Comparison of ENCODE assay signal across 8 cellular contexts in genomic region chr3:141441381-141442365, GRCh38. TPM values are rescaled to one million over a fixed set of nuclear protein-coding genes. Genes with fewer than 3 reads are reported as not detected.
A peak's percentile ranks its signal among the peaks of the same experiment; 100 is the strongest.
DNase-seq lines count a peak whose midpoint lies in the region; ATAC-seq and TF ChIP-seq lines count a peak whose summit lies in the region.

No MANE protein-coding gene starts in this region.

- H3K9me3 ChIP-seq in BE2C: no peaks in the 10 kb centered on the region
- H3K9me3 ChIP-seq in OCI-LY1 (ENCODE audit: low read length): no peaks in the 10 kb centered on the region

- peaks cover 18% of the 10 kb centered on the region for H3K36me3 Mint-ChIP-seq in natural killer cell treated with Interleukin-12 subunit alpha and Interleukin-12 subunit beta and Interleukin-15 and Interleukin-18, amount 100 ng/mL, for 72 hours
- peaks cover 35% of the 10 kb centered on the region for H3K36me3 Mint-ChIP-seq in stimulated activated naive CD8-positive, alpha-beta T cell treated with anti-CD3 and anti-CD28 coated beads, Interleukin-15, Interleukin-2, amounts not matched to agents 100 ng/mL and 50 ng/mL, for 24 hours (ENCODE audit: low read depth)

- H3K4me1 ChIP-seq in BE2C (peaks cover 2% of the 10 kb centered on the region), OCI-LY1 (ENCODE audit: insufficient read depth, low read length, severe bottlenecking) (peaks cover 14% of the 10 kb centered on the region)

- no peaks in the 10 kb centered on the region for H4K20me1 ChIP-seq in OCI-LY1 (ENCODE audit: insufficient read depth, low read length)

- peak overlapping the region; percentile 52 for H3K27ac ChIP-seq in OCI-LY1 (ENCODE audit: low read depth, low read length, poor library complexity, severe bottlenecking)

- no peaks in the 10 kb centered on the region for H3F3A ChIP-seq in OCI-LY1 (ENCODE audit: insufficient read depth, low read length)

- no peaks in the 10 kb centered on the region for H3K9me2 ChIP-seq in OCI-LY1 (ENCODE audit: low read depth, low read length)

- H3K4me3 ChIP-seq in BE2C (ENCODE audit: low read depth, low read length) (no peak overlapping the region), OCI-LY1 (ENCODE audit: low read depth, low read length, poor library complexity, severe bottlenecking) (no peak overlapping the region), epithelial cell of proximal tubule (ENCODE audit: low read depth, low read length) (no peak overlapping the region)

- H3K79me2 ChIP-seq in OCI-LY1 (ENCODE audit: insufficient read depth, low read length): no peaks in the 10 kb centered on the region

- ATAC-seq in GM18873 (IDR thresholded peaks at IDR 0.05; ENCODE audit: low FRiP score, unreplicated experiment) (peak; percentile 89), HG03095 (IDR thresholded peaks at IDR 0.05; ENCODE audit: unreplicated experiment) (peak; percentile 94)
- ATAC-seq in natural killer cell treated with Interleukin-12 subunit alpha and Interleukin-12 subunit beta and Interleukin-15 and Interleukin-18, amount 100 ng/mL, for 72 hours: peak; percentile 98 to 99

- peak overlapping the region; percentile 49 to 62 for H3K27ac Mint-ChIP-seq in natural killer cell treated with Interleukin-12 subunit alpha and Interleukin-12 subunit beta and Interleukin-15 and Interleukin-18, amount 100 ng/mL, for 72 hours
- H3K27ac Mint-ChIP-seq in stimulated activated naive CD8-positive, alpha-beta T cell treated with anti-CD3 and anti-CD28 coated beads, Interleukin-15, Interleukin-2, amounts not matched to agents 100 ng/mL and 50 ng/mL, for 24 hours: peak overlapping the region; percentile 46

- H3K9me3 Mint-ChIP-seq in natural killer cell treated with Interleukin-12 subunit alpha and Interleukin-12 subunit beta and Interleukin-15 and Interleukin-18, amount 100 ng/mL, for 72 hours: no peaks in the 10 kb centered on the region
- no peaks in the 10 kb centered on the region for H3K9me3 Mint-ChIP-seq in stimulated activated naive CD8-positive, alpha-beta T cell treated with anti-CD3 and anti-CD28 coated beads, Interleukin-15, Interleukin-2, amounts not matched to agents 100 ng/mL and 50 ng/mL, for 24 hours

- H3K4me3 Mint-ChIP-seq in natural killer cell treated with Interleukin-12 subunit alpha and Interleukin-12 subunit beta and Interleukin-15 and Interleukin-18, amount 100 ng/mL, for 72 hours: peak overlapping the region; percentile 21
- no peak overlapping the region for H3K4me3 Mint-ChIP-seq in stimulated activated naive CD8-positive, alpha-beta T cell treated with anti-CD3 and anti-CD28 coated beads, Interleukin-15, Interleukin-2, amounts not matched to agents 100 ng/mL and 50 ng/mL, for 24 hours

- H3K27me3 ChIP-seq in BE2C: no peaks in the 10 kb centered on the region
- no peaks in the 10 kb centered on the region for H3K27me3 ChIP-seq in OCI-LY1 (ENCODE audit: insufficient read depth, low read length)

- peaks cover 14 to 31% of the 10 kb centered on the region in 2 donors for H3K4me1 Mint-ChIP-seq in natural killer cell treated with Interleukin-12 subunit alpha and Interleukin-12 subunit beta and Interleukin-15 and Interleukin-18, amount 100 ng/mL, for 72 hours (ENCODE audit: low read depth in 2 of 2)
- H3K4me1 Mint-ChIP-seq in stimulated activated naive CD8-positive, alpha-beta T cell treated with anti-CD3 and anti-CD28 coated beads, Interleukin-15, Interleukin-2, amounts not matched to agents 100 ng/mL and 50 ng/mL, for 24 hours (ENCODE audit: low read depth): peaks cover 22% of the 10 kb centered on the region

- DNase-seq in BE2C (peak; percentile 77), epithelial cell of proximal tubule (ENCODE audit: low read depth) (no peak)
- DNase-seq in activated CD8-positive, alpha-beta memory T cell treated with anti-CD3 and anti-CD28 coated beads, Interleukin-2, amount 50 U/mL, for 4 hours: peak; percentile 78
- peak; percentile 82 for DNase-seq in natural killer cell treated with Interleukin-12 subunit alpha and Interleukin-12 subunit beta and Interleukin-15 and Interleukin-18, amount 100 ng/mL, for 72 hours (ENCODE audit: low spot score)

- peak overlapping the region; percentile 24; the same call in 1 of the 2 replicates for H3K9ac ChIP-seq in OCI-LY1 (ENCODE audit: low read length)

- peak overlapping the region; percentile 43; the same call in 1 of the 2 replicates for H3K4me2 ChIP-seq in OCI-LY1 (ENCODE audit: low read length)

- peaks cover 31% of the 10 kb centered on the region for H3K36me3 ChIP-seq in BE2C
- peaks cover 36% of the 10 kb centered on the region for H3K36me3 ChIP-seq in OCI-LY1 (ENCODE audit: insufficient read depth, low read length)

- TF ChIP-seq CTCF in BE2C (IDR thresholded peaks at IDR 0.05; ENCODE audit: low read depth, low read length): peak; percentile 95
- TF ChIP-seq CTCF in OCI-LY1 (IDR thresholded peaks at IDR 0.05; ENCODE audit: low read length): peak; percentile 99
- TF ChIP-seq CTCF in epithelial cell of proximal tubule (conservative IDR thresholded peaks at IDR 0.05; ENCODE audit: low read depth, low read length): peak; percentile 80

- H2AFZ ChIP-seq in OCI-LY1 (ENCODE audit: low read length): no peak overlapping the region

- H3K27me3 Mint-ChIP-seq in natural killer cell treated with Interleukin-12 subunit alpha and Interleukin-12 subunit beta and Interleukin-15 and Interleukin-18, amount 100 ng/mL, for 72 hours: no peaks in the 10 kb centered on the region
- H3K27me3 Mint-ChIP-seq in stimulated activated naive CD8-positive, alpha-beta T cell treated with anti-CD3 and anti-CD28 coated beads, Interleukin-15, Interleukin-2, amounts not matched to agents 100 ng/mL and 50 ng/mL, for 24 hours: no peaks in the 10 kb centered on the region

RNA-seq across cellular contexts. Expression of gene RASA2, which starts 45.2 kb away (rescaled TPM):
- polyA plus RNA-seq in BE2C (2012; ENCODE audit: insufficient read depth, insufficient read length, low read depth): 2.1 TPM
- 10.1 and 15.1 TPM in 2 replicates for total RNA-seq in epithelial cell of proximal tubule
- 10 to 100 TPM; 65.9 to 85.7 TPM for total RNA-seq in natural killer cell treated with Interleukin-12 subunit alpha and Interleukin-12 subunit beta and Interleukin-15 and Interleukin-18, amount 100 ng/mL, for 72 hours
